8 cellular contexts compared by ENCODE assay signal in genomic region chr2:207711750-207712487, GRCh38. TPM values are rescaled to one million over a fixed set of nuclear protein-coding genes. Genes with fewer than 3 reads are reported as not detected.
DNase-seq lines count a peak whose midpoint lies in the region; ATAC-seq and TF ChIP-seq lines count a peak whose summit lies in the region.

No MANE protein-coding gene starts in this region.

- H3K27me3 ChIP-seq in Caco-2 (replicated peaks; ENCODE audit: control insufficient read depth, insufficient read depth, low read length) (no peaks in the 10 kb centered on the region), mammary epithelial cell (ENCODE audit: insufficient read depth, low read length) (no peaks in the 10 kb centered on the region)

- H3K36me3 ChIP-seq in Caco-2 (ENCODE audit: control insufficient read depth, insufficient read depth, low read length) (no peaks in the 10 kb centered on the region), mammary epithelial cell (ENCODE audit: insufficient read depth, low read length) (no peaks in the 10 kb centered on the region)

- no peaks in the 10 kb centered on the region for H4K20me1 ChIP-seq in mammary epithelial cell (ENCODE audit: insufficient read depth, low read length)

- no peak for TF ChIP-seq CTCF in Caco-2 (IDR thresholded peaks at IDR 0.05; ENCODE audit: insufficient read depth in 1 of 2, low read depth in 1 of 2, low read length in 1 of 2, severe bottlenecking in 1 of 2, unreplicated experiment in 1 of 2)
- TF ChIP-seq CTCF in mammary epithelial cell (conservative IDR thresholded peaks at IDR 0.05 in 1 of 2, IDR thresholded peaks at IDR 0.05 in 1 of 2; ENCODE audit: extremely low read depth in 1 of 2, insufficient read depth in 1 of 2, low read depth in 1 of 2, low read length in 2 of 2): no peak

- BruUV-seq in Caco-2 (replicated peaks; lab: Mats Ljungman, UMichigan): no TSS peak
- BruUV-seq in mammary epithelial cell (replicated peaks; lab: Mats Ljungman, UMichigan): no TSS peak

- peak overlapping the region; percentile 96 for H3K4me3 Mint-ChIP-seq in Caco-2 (ENCODE audit: unreplicated experiment)

- H3K4me1 ChIP-seq in Caco-2: peaks cover 12% of the 10 kb centered on the region; the same call in 1 of the 2 replicates
- H3K4me1 ChIP-seq in mammary epithelial cell (ENCODE audit: insufficient read depth, low read length): peaks cover 27% of the 10 kb centered on the region

- in situ Hi-C loops in mammary epithelial cell (cut with MboI; ENCODE audit: low sequenced_read_pairs in 2 of 2): loop anchor here in 1 of 2 donors (10.0 kb wide), 1 partner anchor 77 kb away; no protein-coding TSS in a partner anchor

- POLR2A ChIA-PET in Caco-2 (lab: Charles Lee): interaction anchor here (0.5 to 2.1 kb wide), 21 partner anchors 9 to 1552 kb away, joined by 3 to 69 read pairs (median 5); partner anchors contain the start of genes CREB1, EEF1B2, FZD5 and METTL21A

- H3K79me2 ChIP-seq in mammary epithelial cell (ENCODE audit: insufficient read depth, low read length): peaks cover 48% of the 10 kb centered on the region

- H3K4me1 Mint-ChIP-seq in Caco-2 (ENCODE audit: low read depth, unreplicated experiment): peaks cover 6% of the 10 kb centered on the region

- peaks cover 41% of the 10 kb centered on the region for H3K36me3 Mint-ChIP-seq in Caco-2 (ENCODE audit: insufficient read depth, unreplicated experiment)

- H3K9ac ChIP-seq in mammary epithelial cell (ENCODE audit: insufficient read depth, low read length): peak overlapping the region; percentile 56

- CTCF ChIA-PET in Caco-2 (lab: Charles Lee): interaction anchor here (0.7 to 2.3 kb wide), 9 partner anchors 9 to 329 kb away, joined by 3 to 31 read pairs (median 3); partner anchors contain the start of gene METTL21A
- CTCF ChIA-PET in mammary epithelial cell (lab: Charles Lee; ENCODE audit: low non-redundant PET): interaction anchor here (0.6 to 1.0 kb wide), 2 partner anchors 46 to 224 kb away, joined by 5 to 10 read pairs; no protein-coding TSS in a partner anchor

- intact Hi-C loops in Caco-2 (cut with micrococcal nuclease; ENCODE audit: unreplicated experiment): loop anchor here (1.0 to 2.0 kb wide), 6 partner anchors 23 to 183 kb away; partner anchors contain the start of gene CREB1
- intact Hi-C loops in mammary epithelial cell (cut with micrococcal nuclease): loop anchor here (2.0 to 10.0 kb wide), 4 partner anchors 79 to 227 kb away; partner anchors contain the start of gene METTL21A

- dilution Hi-C loops in mammary epithelial cell (cut with HindIII; ENCODE audit: low sequenced_read_pairs): no loop called here

- DNase-seq in Caco-2: peak in 1 of 2 experiments; percentile 43
- DNase-seq in HPDE6-E6E7 (ENCODE audit: extremely low spot score): peak; percentile 35
- DNase-seq in T1000 (lab: John Stamatoyannopoulos, UW): peak; percentile 51
- DNase-seq in mammary epithelial cell: peak; percentile 56
- peak; percentile 59 for DNase-seq in kidney tubule cell (ENCODE audit: low spot score)
- peak; percentile 48 to 61 for DNase-seq in stimulated activated CD4-positive, alpha-beta T cell treated with anti-CD3 and anti-CD28 coated beads, Interleukin-2, amount 100 ng/mL, for 24 hours
- no peak for DNase-seq in NOMO-1 treated with dmso at 0.1 percent for 144 hours (lab: John Stamatoyannopoulos, UW; ENCODE audit: unreplicated experiment)

- H2AFZ ChIP-seq in mammary epithelial cell (ENCODE audit: low read depth, low read length): peak overlapping the region; percentile 92

- 0% methylated on average over 9 of the region's 67 CpGs for WGBS in mammary epithelial cell (ENCODE audit: low coverage, missing lambda C conversion rate)

- H3K9me3 ChIP-seq in Caco-2 (no peaks in the 10 kb centered on the region), mammary epithelial cell (replicated peaks; ENCODE audit: insufficient read depth, low read length) (no peaks in the 10 kb centered on the region)

- no peaks in the 10 kb centered on the region for H3K27me3 Mint-ChIP-seq in Caco-2 (ENCODE audit: insufficient read depth, unreplicated experiment)

- H3K4me2 ChIP-seq in mammary epithelial cell (ENCODE audit: insufficient read depth, low read depth, low read length): peak overlapping the region; percentile 89

- H3K4me3 ChIP-seq in Caco-2 (ENCODE audit: low read depth, low read length) (peak overlapping the region; percentile 83), mammary epithelial cell (replicated peaks in 1 of 3; ENCODE audit: insufficient read depth in 1 of 3, low read depth in 2 of 3, low read length in 3 of 3) (peak overlapping the region; percentile 88 to 93 (median 91))

- H3K27ac ChIP-seq in mammary epithelial cell (ENCODE audit: insufficient read depth, low read depth, low read length): peak overlapping the region; percentile 50

- H3K27ac Mint-ChIP-seq in Caco-2 (ENCODE audit: unreplicated experiment): peak overlapping the region; percentile 88

- no peaks in the 10 kb centered on the region for H3K9me3 Mint-ChIP-seq in Caco-2 (ENCODE audit: unreplicated experiment)

- peak; percentile 20 for ATAC-seq in GM21367 (IDR thresholded peaks at IDR 0.05; ENCODE audit: unreplicated experiment)

RNA-seq across cellular contexts. Expression of gene CCNYL1, which starts 0.5 kb away (rescaled TPM):
- 39.4 and 40.7 TPM in 2 replicates for total RNA-seq in Caco-2 (2022)
- 10 to 100 TPM; 11.2 to 30.0 TPM for total RNA-seq in mammary epithelial cell
- 16.3 TPM for polyA plus RNA-seq in mammary epithelial cell
- polyA minus RNA-seq in mammary epithelial cell: 28.4 TPM

RNA-seq across cellular contexts. Expression of gene FZD5, which starts 57.8 kb away (rescaled TPM):
- 59.1 and 61.4 TPM in 2 replicates for total RNA-seq in Caco-2 (2022)
- 1 to 10 TPM; 4.4 to 8.7 TPM for total RNA-seq in mammary epithelial cell
- 1.9 TPM for polyA plus RNA-seq in mammary epithelial cell
- polyA minus RNA-seq in mammary epithelial cell: 4.5 TPM
